ENCODE assay signal across 20 cellular contexts in the genomic region with DNA sequence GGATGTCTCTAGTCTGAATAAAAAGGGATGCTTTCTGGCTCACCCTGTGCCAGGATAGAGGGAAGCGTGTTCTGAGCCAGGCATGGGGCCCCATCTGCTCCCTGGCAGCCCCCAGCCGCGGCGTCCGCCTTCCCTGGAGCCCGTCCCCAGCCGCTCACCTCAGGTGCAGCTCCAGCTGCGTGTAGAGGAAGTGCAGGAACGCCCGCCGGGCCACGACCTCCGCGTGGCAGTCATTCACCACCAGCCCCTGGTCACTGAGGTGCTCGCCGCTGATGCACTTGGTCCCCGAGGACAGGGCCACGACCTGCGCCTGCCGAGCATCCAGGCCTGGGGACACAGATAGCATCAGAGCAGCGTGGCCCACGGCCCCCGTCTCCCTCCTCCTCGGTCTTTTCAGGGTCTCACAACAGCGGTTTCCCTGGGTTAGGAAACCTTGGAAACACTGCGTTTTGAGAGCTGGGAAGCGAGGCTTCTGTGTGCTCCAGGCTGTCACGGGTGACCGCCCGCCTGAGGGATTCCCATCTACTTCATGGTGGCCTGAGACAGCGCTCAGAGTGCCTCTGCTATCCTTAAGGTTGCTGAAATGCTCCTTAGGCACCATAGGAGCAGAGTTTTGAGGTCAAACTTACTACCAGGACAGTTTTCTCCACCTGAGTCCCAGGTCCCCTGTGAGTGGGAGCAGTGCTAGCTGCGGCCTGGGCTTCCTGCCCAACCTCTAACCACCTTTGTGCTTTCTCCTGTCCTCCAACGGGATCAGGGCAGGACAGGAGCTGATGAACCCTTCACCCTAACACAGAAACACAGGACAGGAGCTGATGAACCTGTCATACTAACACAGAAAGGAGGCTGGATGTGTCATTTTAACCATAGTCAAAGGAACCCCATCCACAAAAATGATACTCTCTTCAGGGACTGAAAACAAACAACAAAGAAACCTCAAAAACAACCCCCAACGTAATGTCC.
"Had no signal": no experiment of that assay in that cellular context is flagged by ENCODE, and none has a peak within 500 bp of the region (broad histone marks: within the 10 kb centered on the region; RNA-seq: fewer than 3 reads in every experiment).

No MANE protein-coding gene starts in this region.

- DNase-seq: activated CD4-positive, alpha-beta T cell treated with anti-CD3 and anti-CD28 coated beads, Interleukin-2, amount 50 U/mL, for 48 hours; activated CD8-positive, alpha-beta memory T cell treated with anti-CD3 and anti-CD28 coated beads, Interleukin-2, amount 10 ng/mL, durations not matched to agents 7 days and 5 days; activated effector memory CD4-positive, alpha-beta T cell treated with Interleukin-2 at 50 U/mL for 16 hours; activated T-cell treated with anti-CD3 and anti-CD28 coated beads, Interleukin-2, amount 50 U/mL, for 24 hours; amniotic stem cell; body of pancreas; esophagus squamous epithelium; foreskin fibroblast; glutamatergic neuron; mammary epithelial cell; small intestine had no signal

- H3K27me3 ChIP-seq: right atrium auricular region had no signal

- H3K4me3 Mint-ChIP-seq: activated CD8-positive, alpha-beta memory T cell treated with anti-CD3 and anti-CD28 coated beads, Interleukin-2, amount 10 ng/mL, durations not matched to agents 7 days and 5 days; activated naive CD4-positive, alpha-beta T cell treated with anti-CD3 and anti-CD28 coated beads, Interleukin-2, amount 50 U/mL, for 24 hours; activated T-cell treated with anti-CD3 and anti-CD28 coated beads, Interleukin-2, amount 50 U/mL, for 24 hours; nephron; stimulated activated effector memory CD8-positive, alpha-beta T cell treated with anti-CD3 and anti-CD28 coated beads, Interleukin-12 subunit alpha, Interleukin-12 subunit beta, amount 100 ng/mL, for 72 hours; T-helper 2 cell treated with Interferon-gamma antibody and Interleukin-4, amounts not matched to agents 5 μg/mL and 100 μg/mL, for 36 hours had no signal

- H2AFZ ChIP-seq: parathyroid adenoma had no signal

- H3K79me2 ChIP-seq: parathyroid adenoma had no signal

- H3K9ac ChIP-seq: parathyroid adenoma had no signal

- H3K27ac Mint-ChIP-seq: activated CD8-positive, alpha-beta memory T cell treated with anti-CD3 and anti-CD28 coated beads, Interleukin-2, amount 10 ng/mL, durations not matched to agents 7 days and 5 days; activated naive CD4-positive, alpha-beta T cell treated with anti-CD3 and anti-CD28 coated beads, Interleukin-2, amount 50 U/mL, for 24 hours; activated T-cell treated with anti-CD3 and anti-CD28 coated beads, Interleukin-2, amount 50 U/mL, for 24 hours; nephron; stimulated activated effector memory CD8-positive, alpha-beta T cell treated with anti-CD3 and anti-CD28 coated beads, Interleukin-12 subunit alpha, Interleukin-12 subunit beta, amount 100 ng/mL, for 72 hours; T-helper 2 cell treated with Interferon-gamma antibody and Interleukin-4, amounts not matched to agents 5 μg/mL and 100 μg/mL, for 36 hours had no signal

- H3K36me3 ChIP-seq: esophagus squamous epithelium, right atrium auricular region, suprapubic skin, upper lobe of left lung had no signal

- H3K36me3 Mint-ChIP-seq: activated CD8-positive, alpha-beta memory T cell treated with anti-CD3 and anti-CD28 coated beads, Interleukin-2, amount 10 ng/mL, durations not matched to agents 7 days and 5 days; activated naive CD4-positive, alpha-beta T cell treated with anti-CD3 and anti-CD28 coated beads, Interleukin-2, amount 50 U/mL, for 24 hours; stimulated activated effector memory CD8-positive, alpha-beta T cell treated with anti-CD3 and anti-CD28 coated beads, Interleukin-12 subunit alpha, Interleukin-12 subunit beta, amount 100 ng/mL, for 72 hours had no signal

- H3K9me3 Mint-ChIP-seq: activated naive CD4-positive, alpha-beta T cell treated with anti-CD3 and anti-CD28 coated beads, Interleukin-2, amount 50 U/mL, for 24 hours; activated T-cell treated with anti-CD3 and anti-CD28 coated beads, Interleukin-2, amount 50 U/mL, for 24 hours; stimulated activated effector memory CD8-positive, alpha-beta T cell treated with anti-CD3 and anti-CD28 coated beads, Interleukin-12 subunit alpha, Interleukin-12 subunit beta, amount 100 ng/mL, for 72 hours had no signal

- ATAC-seq: activated CD4-positive, CD25-positive, alpha-beta regulatory T cell treated with anti-CD3 and anti-CD28 coated beads, Interleukin-2, amount 50 U/mL, for 24 hours; activated CD8-positive, alpha-beta memory T cell treated with anti-CD3 and anti-CD28 coated beads, Interleukin-2, amount 10 ng/mL, durations not matched to agents 7 days and 5 days; body of pancreas; stimulated activated effector memory CD8-positive, alpha-beta T cell treated with anti-CD3 and anti-CD28 coated beads, Interleukin-12 subunit alpha, Interleukin-12 subunit beta, amount 100 ng/mL, for 72 hours had no signal

- H3K4me3 ChIP-seq: body of pancreas, esophagus squamous epithelium, right atrium auricular region, suprapubic skin, upper lobe of left lung had no signal

- H3K27ac ChIP-seq: body of pancreas, esophagus squamous epithelium, parathyroid adenoma, right atrium auricular region, suprapubic skin, upper lobe of left lung had no signal

- H3K9me3 ChIP-seq: body of pancreas, esophagus squamous epithelium, right atrium auricular region, suprapubic skin, upper lobe of left lung had no signal

- H3K4me1 ChIP-seq: esophagus squamous epithelium, parathyroid adenoma, right atrium auricular region, suprapubic skin had no signal
